In genomic region chr2:112784199-112785189, GRCh38 we compare ENCODE assay signal across 11 cellular contexts. TPM values are rescaled to one million over a fixed set of nuclear protein-coding genes. Genes with fewer than 3 reads are reported as not detected.
DNase-seq lines count a peak whose midpoint lies in the region; ATAC-seq and TF ChIP-seq lines count a peak whose summit lies in the region.
"Had no signal": no experiment of that assay in that cellular context is flagged by ENCODE, and none has a peak within 500 bp of the region (broad histone marks: within the 10 kb centered on the region; RNA-seq: fewer than 3 reads in every experiment).

A gene with protein sequence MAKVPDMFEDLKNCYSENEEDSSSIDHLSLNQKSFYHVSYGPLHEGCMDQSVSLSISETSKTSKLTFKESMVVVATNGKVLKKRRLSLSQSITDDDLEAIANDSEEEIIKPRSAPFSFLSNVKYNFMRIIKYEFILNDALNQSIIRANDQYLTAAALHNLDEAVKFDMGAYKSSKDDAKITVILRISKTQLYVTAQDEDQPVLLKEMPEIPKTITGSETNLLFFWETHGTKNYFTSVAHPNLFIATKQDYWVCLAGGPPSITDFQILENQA (minus strand): TSS chr2:112784493. CDS start chr2:112783770, 723 bp downstream.

- peak within 1 kb of the TSS; percentile 68 for H3K4me3 Mint-ChIP-seq in Calu3 (ENCODE audit: low read depth, unreplicated experiment)
- H3K4me3 Mint-ChIP-seq: activated naive CD4-positive, alpha-beta T cell treated with anti-CD3 and anti-CD28 coated beads, Interleukin-2, amount 50 U/mL, for 24 hours had no signal

- H3K9ac ChIP-seq in Karpas-422 (ENCODE audit: low read length), result no peak within 1 kb of the TSS

- no TSS peak for BruUV-seq in Calu3 (replicated peaks; lab: Mats Ljungman, UMichigan)

- H3K27ac ChIP-seq in Karpas-422 (ENCODE audit: low read length) (no peak within 1 kb of the TSS), transverse colon (no peak within 1 kb of the TSS)

- whole genome bisulfite sequencing in transverse colon (ENCODE audit: low coverage in 1 of 2), 2 donors, result 23 to 45% methylated on average over 13 of the region's 13 CpGs

- H3K36me3 Mint-ChIP-seq in Calu3 (ENCODE audit: insufficient read depth, unreplicated experiment), result peaks cover 33% of the 10 kb centered on the region
- H3K36me3 Mint-ChIP-seq: activated naive CD4-positive, alpha-beta T cell treated with anti-CD3 and anti-CD28 coated beads, Interleukin-2, amount 50 U/mL, for 24 hours had no signal

- peak within 1 kb of the TSS; percentile 72 for H3K4me2 ChIP-seq in Karpas-422 (ENCODE audit: low read depth, low read length, poor library complexity, severe bottlenecking)

- intact Hi-C loops in Calu3 (cut with micrococcal nuclease; ENCODE audit: unreplicated experiment), result no loop called here
- intact Hi-C loops in mucosa of descending colon (cut with DNase I, micrococcal nuclease), result no loop called here
- intact Hi-C loops in transverse colon (cut with DNase I; ENCODE audit: low total_unique reads), result no loop called here

- H3K4me1 Mint-ChIP-seq in Calu3 (ENCODE audit: low read depth, unreplicated experiment), result peaks cover 47% of the 10 kb centered on the region
- H3K4me1 Mint-ChIP-seq: activated naive CD4-positive, alpha-beta T cell treated with anti-CD3 and anti-CD28 coated beads, Interleukin-2, amount 50 U/mL, for 24 hours had no signal

- H3K4me3 ChIP-seq in Karpas-422 (ENCODE audit: low read length) (no peak within 1 kb of the TSS), astrocyte of the cerebellum (ENCODE audit: low read depth, low read length) (no peak within 1 kb of the TSS), mucosa of descending colon (no peak within 1 kb of the TSS), transverse colon (no peak within 1 kb of the TSS)

- no peak for TF ChIP-seq CTCF in Calu3 (IDR thresholded peaks at IDR 0.05; ENCODE audit: unreplicated experiment)
- no peak for TF ChIP-seq CTCF in astrocyte of the cerebellum (IDR thresholded peaks at IDR 0.05; ENCODE audit: low read depth, low read length, missing control alignments)
- no peak for TF ChIP-seq CTCF in mucosa of descending colon (IDR thresholded peaks at IDR 0.05)
- TF ChIP-seq CTCF in transverse colon (IDR thresholded peaks at IDR 0.05), result no peak

- TF ChIP-seq EP300 in transverse colon (IDR thresholded peaks at IDR 0.05; ENCODE audit: low read depth), result no peak

- peak within 1 kb of the TSS; percentile 91 for H2AFZ ChIP-seq in Karpas-422 (ENCODE audit: low read length)

- no peaks in the 10 kb centered on the region for H3K79me2 ChIP-seq in Karpas-422 (ENCODE audit: low read length)

- H4K20me1 ChIP-seq in Karpas-422 (ENCODE audit: insufficient read depth, low read depth, low read length), result no peaks in the 10 kb centered on the region

- TF ChIP-seq POLR2A in transverse colon (IDR thresholded peaks at IDR 0.05), result no peak

- peak; percentile 48 for DNase-seq in Calu3
- no peak for DNase-seq in Karpas-422
- peak; percentile 29 for DNase-seq in astrocyte of the cerebellum (ENCODE audit: low read depth)
- peak in 1 of 3 donors; percentile 17 for DNase-seq in mucosa of descending colon
- no peak for DNase-seq in globus pallidus (ENCODE audit: low spot score)
- no peak for DNase-seq in transverse colon
- DNase-seq in NK-92 treated with Interleukin-12 subunit alpha and Interleukin-12 subunit beta, amount 100 ng/mL, for 24 hours (lab: John Stamatoyannopoulos, UW), result no peak
- DNase-seq: NCI-H1092 treated with DMSO at 0.1 percent for 48 hours had no signal

- peaks cover 3% of the 10 kb centered on the region for H3K9me3 Mint-ChIP-seq in Calu3 (ENCODE audit: low read depth, unreplicated experiment)
- H3K9me3 Mint-ChIP-seq: activated naive CD4-positive, alpha-beta T cell treated with anti-CD3 and anti-CD28 coated beads, Interleukin-2, amount 50 U/mL, for 24 hours had no signal

- in situ Hi-C loops in astrocyte of the cerebellum (cut with HindIII; ENCODE audit: low sequenced_read_pairs), result loop anchor here (5.0 kb wide), 1 partner anchor 32 kb away; no protein-coding TSS in a partner anchor
- in situ Hi-C loops in transverse colon (cut with MboI; ENCODE audit: low pct_ligation_motif_present in 1 of 4, low pct_unique_long_range_greater_than_20kb in 1 of 4, low sequenced_read_pairs in 3 of 4), result no loop called here

- peak within 1 kb of the TSS; percentile 70 for H3K27ac Mint-ChIP-seq in Calu3 (ENCODE audit: unreplicated experiment)
- H3K27ac Mint-ChIP-seq: activated naive CD4-positive, alpha-beta T cell treated with anti-CD3 and anti-CD28 coated beads, Interleukin-2, amount 50 U/mL, for 24 hours had no signal

- ATAC-seq in mucosa of descending colon (peak; percentile 87), HG02970 (IDR thresholded peaks at IDR 0.05; ENCODE audit: low FRiP score, unreplicated experiment) (no peak)

- H3K27me3 ChIP-seq in Karpas-422 (ENCODE audit: low read length), result no peaks in the 10 kb centered on the region
- no peaks in the 10 kb centered on the region for H3K27me3 ChIP-seq in transverse colon

- no peaks in the 10 kb centered on the region; the same call in 1 of the 2 replicates for H3K9me2 ChIP-seq in Karpas-422 (replicated peaks; ENCODE audit: insufficient read depth, low read length)

- no peaks in the 10 kb centered on the region for H3K9me3 ChIP-seq in Karpas-422 (ENCODE audit: low read length)
- no peaks in the 10 kb centered on the region for H3K9me3 ChIP-seq in mucosa of descending colon
- no peaks in the 10 kb centered on the region for H3K9me3 ChIP-seq in transverse colon

- no peaks in the 10 kb centered on the region for H3K27me3 Mint-ChIP-seq in Calu3 (ENCODE audit: unreplicated experiment)

- H3K4me1 ChIP-seq in Karpas-422 (ENCODE audit: low read length), result peaks cover 33% of the 10 kb centered on the region
- no peaks in the 10 kb centered on the region for H3K4me1 ChIP-seq in mucosa of descending colon (ENCODE audit: low read depth)
- H3K4me1 ChIP-seq in transverse colon, result peaks cover 0 to 5% (median 0%) of the 10 kb centered on the region in 4 donors

- no peaks in the 10 kb centered on the region for H3K36me3 ChIP-seq in Karpas-422 (ENCODE audit: insufficient read depth, low read length)
- H3K36me3 ChIP-seq in mucosa of descending colon (ENCODE audit: low read depth), result no peaks in the 10 kb centered on the region
- no peaks in the 10 kb centered on the region for H3K36me3 ChIP-seq in transverse colon

- CTCF ChIA-PET in Calu3 (lab: Charles Lee), result interaction anchor here (0.5 to 2.2 kb wide), 5 partner anchors 11 to 157 kb away, joined by 3 to 7 read pairs (median 4); partner anchors contain the start of gene SLC20A1

RNA-seq across cellular contexts. Expression of the gene that starts here (rescaled TPM):
- total RNA-seq in Calu3 (2022), result 6.4 and 14.4 TPM in 2 replicates
- 0.15 TPM in 1 of 2 replicates, not detected in the other for total RNA-seq in Karpas-422 (2014; rRNA removed; shearing (Covaris generic); ENCODE audit: low replicate concordance)
- total RNA-seq in mucosa of descending colon, result not detected
- not detected for total RNA-seq in transverse colon
- total RNA-seq: mesenteric fat pad had no signal

Comparison
In these comparisons a context has a peak if more than half of its experiments do, and no peak if none do; other contexts are left out.
1. Peak in ATAC-seq in mucosa of descending colon; RNA of the gene not detected or under 1 TPM.
2. DNase-seq: peak in Calu3 (single experiment) and astrocyte of the cerebellum (single experiment); none in Karpas-422 (single experiment), globus pallidus (single experiment), transverse colon (single experiment) and NK-92 treated with Interleukin-12 subunit alpha and Interleukin-12 subunit beta, amount 100 ng/mL, for 24 hours (single experiment).